In the genomic region with DNA sequence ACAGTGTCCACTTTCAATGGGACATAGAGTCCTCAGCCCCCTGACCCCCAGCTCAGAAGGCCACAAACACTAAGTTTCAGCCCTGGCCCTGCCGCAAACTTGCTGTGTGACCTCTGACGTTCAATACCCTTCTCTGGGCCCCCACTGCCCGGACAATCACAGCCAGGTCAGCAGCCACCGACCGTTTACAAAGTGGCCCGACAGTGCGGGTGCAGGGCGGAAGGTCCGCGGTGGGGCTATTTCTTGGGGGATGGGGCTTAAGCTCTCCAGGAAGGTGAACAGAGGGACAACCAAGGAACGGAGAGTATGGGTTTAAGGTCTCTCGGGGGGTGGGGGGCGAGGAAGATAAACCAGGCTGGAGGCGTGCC, we compare ENCODE assay signal across 8 cellular contexts. TPM values are rescaled to one million over a fixed set of nuclear protein-coding genes. Genes with fewer than 3 reads are reported as not detected.
DNase-seq lines count a peak whose midpoint lies in the region; ATAC-seq and TF ChIP-seq lines count a peak whose summit lies in the region.

No MANE protein-coding gene starts in this region.

- no peaks in the 10 kb centered on the region for H3K9me3 Mint-ChIP-seq in T-cell

- no peaks in the 10 kb centered on the region for H3K27me3 ChIP-seq in rectal smooth muscle tissue (ENCODE audit: control insufficient read depth, insufficient read depth, low read length)

- peak overlapping the region; percentile 93 to 98 (median 93) for H3K4me3 Mint-ChIP-seq in T-cell

- H3K36me3 Mint-ChIP-seq in T-cell, result peaks cover 23% of the 10 kb centered on the region

- peaks cover 12% of the 10 kb centered on the region for H3K36me3 ChIP-seq in rectal smooth muscle tissue (ENCODE audit: control insufficient read depth, insufficient read depth, low read length)

- H3K4me1 Mint-ChIP-seq in T-cell, result peaks cover 28 to 55% (median 44%) of the 10 kb centered on the region in 3 donors

- peak overlapping the region; percentile 94 to 100 for H3K27ac Mint-ChIP-seq in T-cell

- no peaks in the 10 kb centered on the region for H3K27me3 Mint-ChIP-seq in T-cell

- TF ChIP-seq CTCF in GM12864 (IDR thresholded peaks at IDR 0.05; ENCODE audit: low read depth, low read length, missing control alignments) (no peak), fibroblast of pulmonary artery (IDR thresholded peaks at IDR 0.05; ENCODE audit: low read length, missing control alignments) (no peak)

- peak overlapping the region; percentile 67 for H3K9ac ChIP-seq in rectal smooth muscle tissue (ENCODE audit: low read length)

- POLR2A ChIA-PET in T-cell (lab: Charles Lee), result interaction anchor here (0.5 to 1.0 kb wide), 4 partner anchors 75 to 1533 kb away, joined by 3 to 12 read pairs (median 6); partner anchors contain the start of genes C19orf44 (in 1 of the 2) and CALR3 (in 1 of the 2)

- H3K4me3 ChIP-seq in GM12864 (ENCODE audit: low read depth, low read length) (peak overlapping the region; percentile 70), fibroblast of pulmonary artery (replicated peaks; ENCODE audit: low read depth, low read length) (peak overlapping the region; percentile 76), rectal smooth muscle tissue (ENCODE audit: low read length) (peak overlapping the region; percentile 92)

- DNase-seq in GM12864 (ENCODE audit: low read depth), result no peak
- peak in 1 of 34 experiments; percentile 5 for DNase-seq in T-cell
- DNase-seq in fibroblast of pulmonary artery (ENCODE audit: low read depth), result no peak
- no peak for DNase-seq in hippocampal formation (lab: John Stamatoyannopoulos, UW)
- DNase-seq in mucosa of gallbladder (ENCODE audit: low spot score), result no peak
- DNase-seq in activated CD8-positive, alpha-beta memory T cell treated with anti-CD3 and anti-CD28 coated beads for 24 hours, result no peak

- CTCF ChIA-PET in T-cell (lab: Charles Lee), result interaction anchor here in 1 of 2 donors (0.6 to 0.8 kb wide), 3 partner anchors 13 to 589 kb away, joined by 3 to 6 read pairs (median 4); no protein-coding TSS in a partner anchor

- ATAC-seq in T-cell (replicated peaks in 1 of 4) (no peak), GM21515 (IDR thresholded peaks at IDR 0.05; ENCODE audit: unreplicated experiment) (no peak)

- H3K27ac ChIP-seq in rectal smooth muscle tissue (ENCODE audit: low read depth, low read length), result peak overlapping the region; percentile 94

- peaks cover 8% of the 10 kb centered on the region for H3K4me1 ChIP-seq in rectal smooth muscle tissue (ENCODE audit: control insufficient read depth, insufficient read depth, low read length)

RNA-seq across cellular contexts. Expression of gene SMIM7, which starts 0.5 kb away (rescaled TPM):
- total RNA-seq in T-cell, result 10 to 100 TPM; 56.7 to 77.6 (median 73.1) TPM
- 71.6 TPM for total RNA-seq in mucosa of gallbladder

RNA-seq across cellular contexts. Expression of gene TMEM38A, which starts 1.5 kb away (rescaled TPM):
- total RNA-seq in T-cell (1 to 10 TPM in 2 of 5 donors, under 1 TPM in 3; 0.45 to 2.0 (median 0.77) TPM), mucosa of gallbladder (4.3 TPM)

RNA-seq across cellular contexts. Expression of gene MED26, which starts 31.4 kb away (rescaled TPM):
- total RNA-seq in T-cell (10 to 100 TPM; 14.7 to 42.0 (median 21.1) TPM), mucosa of gallbladder (8.3 TPM)
